20 cellular contexts compared by ENCODE assay signal in genomic region chr16:88741368-88741767, GRCh38. TPM values are rescaled to one million over a fixed set of nuclear protein-coding genes. Genes with fewer than 3 reads are reported as not detected.
DNase-seq lines count a peak whose midpoint lies in the region; ATAC-seq and TF ChIP-seq lines count a peak whose summit lies in the region.
"Had no signal": no experiment of that assay in that cellular context is flagged by ENCODE, and none has a peak within 500 bp of the region (broad histone marks: within the 10 kb centered on the region; RNA-seq: fewer than 3 reads in every experiment).

No MANE protein-coding gene starts in this region.

- H3K4me1 ChIP-seq in Caco-2, result peaks cover 4% of the 10 kb centered on the region; the same call in 1 of the 2 replicates

- peak overlapping the region; percentile 67 for H3K27ac Mint-ChIP-seq in Caco-2 (ENCODE audit: unreplicated experiment)
- H3K27ac Mint-ChIP-seq in WTC11, result peak overlapping the region; percentile 53; the same call in 1 of the 2 replicates
- peak overlapping the region; percentile 64 for H3K27ac Mint-ChIP-seq in type B pancreatic cell
- H3K27ac Mint-ChIP-seq: HFFc6, IgD-negative memory B cell had no signal

- H3K36me3 ChIP-seq in Caco-2 (ENCODE audit: control insufficient read depth, insufficient read depth, low read length), result no peaks in the 10 kb centered on the region; the same call in none of the 2 replicates

- H3K4me3 Mint-ChIP-seq in Caco-2 (ENCODE audit: unreplicated experiment), result no peak overlapping the region
- H3K4me3 Mint-ChIP-seq in WTC11, result no peak overlapping the region
- no peak overlapping the region for H3K4me3 Mint-ChIP-seq in type B pancreatic cell
- H3K4me3 Mint-ChIP-seq: CD8-positive, alpha-beta memory T cell; HFFc6; IgD-negative memory B cell had no signal

- DNase-seq in Caco-2 (no peak), MV-4-11 (lab: John Stamatoyannopoulos, UW) (peak; percentile 77), WTC11 (ENCODE audit: low spot score) (no peak), type B pancreatic cell (ENCODE audit: extremely low spot score, unreplicated experiment) (no peak)
- DNase-seq in activated CD8-positive, alpha-beta memory T cell treated with anti-CD3 and anti-CD28 coated beads for 24 hours, result no peak
- DNase-seq in NK-92 treated with Interleukin-12 subunit alpha and Interleukin-12 subunit beta, amount 100 ng/mL, for 24 hours (lab: John Stamatoyannopoulos, UW), result no peak
- DNase-seq: AML-193; CD8-positive, alpha-beta memory T cell; COR-L47; DMS79 treated with DMSO at 0.1 percent for 48 hours; GF-D8; GOT3; H7; HFFc6; KBM-7 had no signal

- H3K27me3 Mint-ChIP-seq in Caco-2 (ENCODE audit: insufficient read depth, unreplicated experiment), result no peaks in the 10 kb centered on the region
- H3K27me3 Mint-ChIP-seq in WTC11 (ENCODE audit: low read depth), result no peaks in the 10 kb centered on the region
- no peaks in the 10 kb centered on the region for H3K27me3 Mint-ChIP-seq in type B pancreatic cell
- H3K27me3 Mint-ChIP-seq: CD8-positive, alpha-beta memory T cell; IgD-negative memory B cell had no signal

- no TSS peak for BruUV-seq in Caco-2 (replicated peaks; lab: Mats Ljungman, UMichigan)

- ATAC-seq in WTC11 (no peak), GM21423 (IDR thresholded peaks at IDR 0.05; ENCODE audit: unreplicated experiment) (no peak)
- ATAC-seq: A549, HCT116, HepG2 had no signal

- CTCF ChIA-PET in Caco-2 (lab: Charles Lee) (no interaction called here), WTC11 (lab: Charles Lee) (no interaction called here)

- TF ChIP-seq CTCF in Caco-2 (IDR thresholded peaks at IDR 0.05; ENCODE audit: insufficient read depth in 1 of 2, low read depth in 1 of 2, low read length in 1 of 2, severe bottlenecking in 1 of 2, unreplicated experiment in 1 of 2), result no peak
- no peak for TF ChIP-seq CTCF in WTC11 (IDR thresholded peaks at IDR 0.05)
- TF ChIP-seq CTCF in type B pancreatic cell (conservative IDR thresholded peaks at IDR 0.05), result no peak

- H3K36me3 Mint-ChIP-seq in Caco-2 (ENCODE audit: insufficient read depth, unreplicated experiment) (peaks cover 37% of the 10 kb centered on the region), WTC11 (no peaks in the 10 kb centered on the region), type B pancreatic cell (no peaks in the 10 kb centered on the region)
- H3K36me3 Mint-ChIP-seq: IgD-negative memory B cell had no signal

- POLR2A ChIA-PET in Caco-2 (lab: Charles Lee) (no interaction called here), WTC11 (lab: Charles Lee) (no interaction called here)

- no peaks in the 10 kb centered on the region for H3K4me1 Mint-ChIP-seq in Caco-2 (ENCODE audit: low read depth, unreplicated experiment)
- H3K4me1 Mint-ChIP-seq in WTC11, result peaks cover 13% of the 10 kb centered on the region
- H3K4me1 Mint-ChIP-seq in type B pancreatic cell (ENCODE audit: unreplicated experiment), result no peaks in the 10 kb centered on the region

- no peaks in the 10 kb centered on the region for H3K27me3 ChIP-seq in Caco-2 (replicated peaks; ENCODE audit: control insufficient read depth, insufficient read depth, low read length)

- H3K9me3 Mint-ChIP-seq in Caco-2 (ENCODE audit: unreplicated experiment) (no peaks in the 10 kb centered on the region), WTC11 (no peaks in the 10 kb centered on the region), type B pancreatic cell (no peaks in the 10 kb centered on the region)
- H3K9me3 Mint-ChIP-seq: CD8-positive, alpha-beta memory T cell; HFFc6; IgD-negative memory B cell had no signal

- H3K4me3 ChIP-seq in Caco-2 (ENCODE audit: low read depth, low read length), result no peak overlapping the region
- H3K4me3 ChIP-seq: A549 had no signal

- no peaks in the 10 kb centered on the region for H3K9me3 ChIP-seq in Caco-2
- H3K9me3 ChIP-seq: A549 had no signal

- intact Hi-C loops in Caco-2 (cut with micrococcal nuclease; ENCODE audit: unreplicated experiment), result no loop called here

TF ChIP-seq in WTC11, 78 proteins besides CTCF, POLR2A, EP300 and RAD21 (continues in another document):
- TF ChIP-seq, protein P1, sequence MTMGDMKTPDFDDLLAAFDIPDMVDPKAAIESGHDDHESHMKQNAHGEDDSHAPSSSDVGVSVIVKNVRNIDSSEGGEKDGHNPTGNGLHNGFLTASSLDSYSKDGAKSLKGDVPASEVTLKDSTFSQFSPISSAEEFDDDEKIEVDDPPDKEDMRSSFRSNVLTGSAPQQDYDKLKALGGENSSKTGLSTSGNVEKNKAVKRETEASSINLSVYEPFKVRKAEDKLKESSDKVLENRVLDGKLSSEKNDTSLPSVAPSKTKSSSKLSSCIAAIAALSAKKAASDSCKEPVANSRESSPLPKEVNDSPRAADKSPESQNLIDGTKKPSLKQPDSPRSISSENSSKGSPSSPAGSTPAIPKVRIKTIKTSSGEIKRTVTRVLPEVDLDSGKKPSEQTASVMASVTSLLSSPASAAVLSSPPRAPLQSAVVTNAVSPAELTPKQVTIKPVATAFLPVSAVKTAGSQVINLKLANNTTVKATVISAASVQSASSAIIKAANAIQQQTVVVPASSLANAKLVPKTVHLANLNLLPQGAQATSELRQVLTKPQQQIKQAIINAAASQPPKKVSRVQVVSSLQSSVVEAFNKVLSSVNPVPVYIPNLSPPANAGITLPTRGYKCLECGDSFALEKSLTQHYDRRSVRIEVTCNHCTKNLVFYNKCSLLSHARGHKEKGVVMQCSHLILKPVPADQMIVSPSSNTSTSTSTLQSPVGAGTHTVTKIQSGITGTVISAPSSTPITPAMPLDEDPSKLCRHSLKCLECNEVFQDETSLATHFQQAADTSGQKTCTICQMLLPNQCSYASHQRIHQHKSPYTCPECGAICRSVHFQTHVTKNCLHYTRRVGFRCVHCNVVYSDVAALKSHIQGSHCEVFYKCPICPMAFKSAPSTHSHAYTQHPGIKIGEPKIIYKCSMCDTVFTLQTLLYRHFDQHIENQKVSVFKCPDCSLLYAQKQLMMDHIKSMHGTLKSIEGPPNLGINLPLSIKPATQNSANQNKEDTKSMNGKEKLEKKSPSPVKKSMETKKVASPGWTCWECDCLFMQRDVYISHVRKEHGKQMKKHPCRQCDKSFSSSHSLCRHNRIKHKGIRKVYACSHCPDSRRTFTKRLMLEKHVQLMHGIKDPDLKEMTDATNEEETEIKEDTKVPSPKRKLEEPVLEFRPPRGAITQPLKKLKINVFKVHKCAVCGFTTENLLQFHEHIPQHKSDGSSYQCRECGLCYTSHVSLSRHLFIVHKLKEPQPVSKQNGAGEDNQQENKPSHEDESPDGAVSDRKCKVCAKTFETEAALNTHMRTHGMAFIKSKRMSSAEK (CRISPR knock-in tag; IDR thresholded peaks at IDR 0.05; ENCODE audit: borderline replicate concordance), result no peak
- TF ChIP-seq, protein P2, sequence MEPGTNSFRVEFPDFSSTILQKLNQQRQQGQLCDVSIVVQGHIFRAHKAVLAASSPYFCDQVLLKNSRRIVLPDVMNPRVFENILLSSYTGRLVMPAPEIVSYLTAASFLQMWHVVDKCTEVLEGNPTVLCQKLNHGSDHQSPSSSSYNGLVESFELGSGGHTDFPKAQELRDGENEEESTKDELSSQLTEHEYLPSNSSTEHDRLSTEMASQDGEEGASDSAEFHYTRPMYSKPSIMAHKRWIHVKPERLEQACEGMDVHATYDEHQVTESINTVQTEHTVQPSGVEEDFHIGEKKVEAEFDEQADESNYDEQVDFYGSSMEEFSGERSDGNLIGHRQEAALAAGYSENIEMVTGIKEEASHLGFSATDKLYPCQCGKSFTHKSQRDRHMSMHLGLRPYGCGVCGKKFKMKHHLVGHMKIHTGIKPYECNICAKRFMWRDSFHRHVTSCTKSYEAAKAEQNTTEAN (CRISPR knock-in tag; IDR thresholded peaks at IDR 0.05), result no peak
- TF ChIP-seq, protein P3, sequence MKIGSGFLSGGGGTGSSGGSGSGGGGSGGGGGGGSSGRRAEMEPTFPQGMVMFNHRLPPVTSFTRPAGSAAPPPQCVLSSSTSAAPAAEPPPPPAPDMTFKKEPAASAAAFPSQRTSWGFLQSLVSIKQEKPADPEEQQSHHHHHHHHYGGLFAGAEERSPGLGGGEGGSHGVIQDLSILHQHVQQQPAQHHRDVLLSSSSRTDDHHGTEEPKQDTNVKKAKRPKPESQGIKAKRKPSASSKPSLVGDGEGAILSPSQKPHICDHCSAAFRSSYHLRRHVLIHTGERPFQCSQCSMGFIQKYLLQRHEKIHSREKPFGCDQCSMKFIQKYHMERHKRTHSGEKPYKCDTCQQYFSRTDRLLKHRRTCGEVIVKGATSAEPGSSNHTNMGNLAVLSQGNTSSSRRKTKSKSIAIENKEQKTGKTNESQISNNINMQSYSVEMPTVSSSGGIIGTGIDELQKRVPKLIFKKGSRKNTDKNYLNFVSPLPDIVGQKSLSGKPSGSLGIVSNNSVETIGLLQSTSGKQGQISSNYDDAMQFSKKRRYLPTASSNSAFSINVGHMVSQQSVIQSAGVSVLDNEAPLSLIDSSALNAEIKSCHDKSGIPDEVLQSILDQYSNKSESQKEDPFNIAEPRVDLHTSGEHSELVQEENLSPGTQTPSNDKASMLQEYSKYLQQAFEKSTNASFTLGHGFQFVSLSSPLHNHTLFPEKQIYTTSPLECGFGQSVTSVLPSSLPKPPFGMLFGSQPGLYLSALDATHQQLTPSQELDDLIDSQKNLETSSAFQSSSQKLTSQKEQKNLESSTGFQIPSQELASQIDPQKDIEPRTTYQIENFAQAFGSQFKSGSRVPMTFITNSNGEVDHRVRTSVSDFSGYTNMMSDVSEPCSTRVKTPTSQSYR (CRISPR knock-in tag; IDR thresholded peaks at IDR 0.05), result no peak
- TF ChIP-seq FOXK1 (CRISPR knock-in tag; IDR thresholded peaks at IDR 0.05) (no peak), E2F5 (CRISPR knock-in tag; IDR thresholded peaks at IDR 0.05) (no peak), ELF4 (CRISPR knock-in tag; IDR thresholded peaks at IDR 0.05; ENCODE audit: low read depth) (no peak)

RNA-seq across cellular contexts. Expression of gene CTU2, which starts 35.1 kb away (rescaled TPM):
- total RNA-seq in Caco-2 (2022), result 44.3 and 54.9 TPM in 2 replicates
- total RNA-seq in WTC11 (2021), result 42.1 to 52.4 TPM (median 43.7 TPM) in 3 replicates
- 25.1 and 27.1 TPM in 2 replicates for total RNA-seq in type B pancreatic cell (ENCODE audit: low replicate concordance)

RNA-seq across cellular contexts. Expression of gene RNF166, which starts 35.2 kb away (rescaled TPM):
- total RNA-seq in Caco-2 (2022), result 37.3 and 40.4 TPM in 2 replicates
- total RNA-seq in WTC11 (2021), result 38.5 to 46.2 TPM (median 40.5 TPM) in 3 replicates
- total RNA-seq in type B pancreatic cell (ENCODE audit: low replicate concordance), result 11.9 and 20.1 TPM in 2 replicates

RNA-seq across cellular contexts. Expression of gene PIEZO1, which starts 43.7 kb away (rescaled TPM):
- 248 and 284 TPM in 2 replicates for total RNA-seq in Caco-2 (2022)
- 68.3 to 75.1 TPM (median 71.3 TPM) in 3 replicates for total RNA-seq in WTC11 (2021)
- total RNA-seq in type B pancreatic cell (ENCODE audit: low replicate concordance), result 33.3 and 94.7 TPM in 2 replicates

RNA-seq across cellular contexts. Expression of gene SNAI3, which starts 55.1 kb away (rescaled TPM):
- 3.5 TPM in 2 replicates for total RNA-seq in Caco-2 (2022)
- total RNA-seq in WTC11 (2021), result 8.0 to 9.4 TPM (median 9.1 TPM) in 3 replicates
- 0.68 and 0.79 TPM in 2 replicates for total RNA-seq in type B pancreatic cell (ENCODE audit: low replicate concordance)
- total RNA-seq: HFFc6 had no signal
